Comparison of ENCODE assay signal across 14 cellular contexts in the genomic region with DNA sequence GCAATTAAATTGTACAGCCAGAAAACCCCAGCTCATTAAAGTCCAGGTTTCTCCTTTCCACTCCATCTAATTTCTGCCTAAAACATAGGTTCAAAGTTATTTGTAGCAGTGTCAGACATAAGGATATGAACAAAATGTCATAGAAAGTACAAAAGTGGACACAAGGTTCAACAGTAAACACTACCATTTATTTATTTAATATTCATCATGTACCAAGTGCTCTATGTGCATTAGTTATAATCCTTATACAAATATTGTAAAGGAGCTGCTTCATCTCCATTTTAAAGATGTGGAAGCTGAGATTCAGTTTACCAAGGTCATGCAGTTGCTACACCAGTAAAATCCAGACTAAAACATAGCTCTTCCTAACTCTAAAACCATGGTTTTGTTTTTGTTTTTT.
"Had no signal": no experiment of that assay in that cellular context is flagged by ENCODE, and none has a peak within 500 bp of the region (broad histone marks: within the 10 kb centered on the region; RNA-seq: fewer than 3 reads in every experiment).

No MANE protein-coding gene starts in this region.

- H3K36me3 ChIP-seq: transverse colon had no signal

- H3K9me3 ChIP-seq: transverse colon had no signal

- H3K27ac ChIP-seq: epithelial cell of prostate, transverse colon had no signal

- ATAC-seq: activated CD8-positive, alpha-beta T cell treated with anti-CD3 and anti-CD28 coated beads for 36 hours; activated naive CD8-positive, alpha-beta T cell treated with anti-CD3 and anti-CD28 coated beads, Interleukin-2, amount 50 U/mL, for 24 hours; natural killer cell treated with Interleukin-12 subunit alpha and Interleukin-12 subunit beta and Interleukin-15 and Interleukin-18, amount 100 ng/mL, for 72 hours had no signal

- H3K27me3 ChIP-seq: transverse colon had no signal

- H3K36me3 Mint-ChIP-seq: natural killer cell treated with Interleukin-12 subunit alpha and Interleukin-12 subunit beta and Interleukin-15 and Interleukin-18, amount 100 ng/mL, for 72 hours had no signal

- H3K9me3 Mint-ChIP-seq: activated CD8-positive, alpha-beta T cell treated with anti-CD3 and anti-CD28 coated beads for 36 hours; activated naive CD8-positive, alpha-beta T cell treated with anti-CD3 and anti-CD28 coated beads, Interleukin-2, amount 50 U/mL, for 24 hours; dendritic cell treated with granulocyte-macrophage colony-stimulating factor and Interleukin-4, amounts not matched to agents 40 ng/mL and 50 ng/mL, for 4 days; natural killer cell treated with Interleukin-12 subunit alpha and Interleukin-12 subunit beta and Interleukin-15 and Interleukin-18, amount 100 ng/mL, for 72 hours had no signal

- H3K27ac Mint-ChIP-seq: activated CD8-positive, alpha-beta T cell treated with anti-CD3 and anti-CD28 coated beads for 36 hours; dendritic cell treated with granulocyte-macrophage colony-stimulating factor and Interleukin-4, amounts not matched to agents 40 ng/mL and 50 ng/mL, for 4 days had no signal

- H3K4me3 Mint-ChIP-seq: activated CD8-positive, alpha-beta T cell treated with anti-CD3 and anti-CD28 coated beads for 36 hours; activated naive CD8-positive, alpha-beta T cell treated with anti-CD3 and anti-CD28 coated beads, Interleukin-2, amount 50 U/mL, for 24 hours; dendritic cell treated with granulocyte-macrophage colony-stimulating factor and Interleukin-4, amounts not matched to agents 40 ng/mL and 50 ng/mL, for 4 days had no signal

- DNase-seq: activated CD4-positive, CD25-positive, alpha-beta regulatory T cell; activated CD8-positive, alpha-beta T cell treated with anti-CD3 and anti-CD28 coated beads for 36 hours; activated naive CD8-positive, alpha-beta T cell treated with anti-CD3 and anti-CD28 coated beads, Interleukin-2, amount 50 U/mL, for 24 hours; aorta; head of caudate nucleus; kidney glomerular epithelial cell; mesendoderm; retina; stimulated activated CD4-positive, alpha-beta T cell treated with anti-CD3 and anti-CD28 coated beads, Interleukin-4, amount 100 ng/mL, for 1 hour; stimulated activated naive CD4-positive, alpha-beta T cell treated with Interleukin-2 at 50 U/mL for 16 hours; transverse colon had no signal

- H3K4me3 ChIP-seq: transverse colon had no signal
